In genomic region chr1:167182571-167183320, GRCh38 we compare ENCODE assay signal across 29 cellular contexts.
"Had no signal": no experiment of that assay in that cellular context is flagged by ENCODE, and none has a peak within 500 bp of the region (broad histone marks: within the 10 kb centered on the region; RNA-seq: fewer than 3 reads in every experiment).

No MANE protein-coding gene starts in this region.

- DNase-seq: colonic mucosa; cortex of kidney; dermis blood vessel endothelial cell; dorsolateral prefrontal cortex; effector CD4-positive, alpha-beta T cell; effector CD8-positive, alpha-beta T cell; effector memory CD4-positive, alpha-beta T cell; effector memory CD8-positive, alpha-beta T cell; endodermal cell; erythroblast; esophagus squamous epithelium; foreskin fibroblast; foreskin keratinocyte; foreskin melanocyte; gastrocnemius medialis; glutamatergic neuron; head of caudate nucleus; heart left ventricle; heart right ventricle had no signal

- H3K4me1 ChIP-seq: colonic mucosa, esophagus muscularis mucosa, esophagus squamous epithelium, foreskin keratinocyte, gastrocnemius medialis, gastroesophageal sphincter had no signal

- H3K27me3 Mint-ChIP-seq: dendritic cell treated with granulocyte-macrophage colony-stimulating factor and Interleukin-4, amounts not matched to agents 40 ng/mL and 50 ng/mL, for 4 days had no signal

- H3K36me3 ChIP-seq: colonic mucosa, esophagus muscularis mucosa, esophagus squamous epithelium, gastrocnemius medialis, gastroesophageal sphincter, heart left ventricle, heart right ventricle had no signal

- H3K27ac ChIP-seq: colonic mucosa, coronary artery, dorsolateral prefrontal cortex, epithelial cell of prostate, esophagus muscularis mucosa, esophagus squamous epithelium, foreskin keratinocyte, gastrocnemius medialis, gastroesophageal sphincter, heart left ventricle, heart right ventricle had no signal

- H3K9me3 ChIP-seq: colonic mucosa, esophagus muscularis mucosa, esophagus squamous epithelium, gastrocnemius medialis, gastroesophageal sphincter, heart left ventricle, heart right ventricle had no signal

- H3K4me3 Mint-ChIP-seq: dendritic cell treated with granulocyte-macrophage colony-stimulating factor and Interleukin-4, amounts not matched to agents 40 ng/mL and 50 ng/mL, for 4 days; effector memory CD8-positive, alpha-beta T cell; endodermal cell had no signal

- FAIRE-seq: colon, endometrium, endothelial cell of umbilical vein, frontal cortex had no signal

- H3K9me3 Mint-ChIP-seq: dendritic cell treated with granulocyte-macrophage colony-stimulating factor and Interleukin-4, amounts not matched to agents 40 ng/mL and 50 ng/mL, for 4 days; effector memory CD8-positive, alpha-beta T cell; endodermal cell had no signal

- H3K4me3 ChIP-seq: colonic mucosa, coronary artery, dorsolateral prefrontal cortex, esophagus muscularis mucosa, esophagus squamous epithelium, gastrocnemius medialis, gastroesophageal sphincter, heart left ventricle, heart right ventricle had no signal

- H3K27ac Mint-ChIP-seq: dendritic cell treated with granulocyte-macrophage colony-stimulating factor and Interleukin-4, amounts not matched to agents 40 ng/mL and 50 ng/mL, for 4 days; effector memory CD8-positive, alpha-beta T cell; endodermal cell had no signal

- H3K4me1 Mint-ChIP-seq: endodermal cell had no signal

- ATAC-seq: effector memory CD8-positive, alpha-beta T cell; esophagus mucosa; foreskin keratinocyte; gastrocnemius medialis; gastroesophageal sphincter; heart left ventricle; heart right ventricle had no signal

- H3K27me3 ChIP-seq: colonic mucosa, dorsolateral prefrontal cortex, esophagus muscularis mucosa, esophagus squamous epithelium, foreskin keratinocyte, gastrocnemius medialis, gastroesophageal sphincter, heart left ventricle, heart right ventricle had no signal
